ENCODE assay signal across 17 cellular contexts in the genomic region with DNA sequence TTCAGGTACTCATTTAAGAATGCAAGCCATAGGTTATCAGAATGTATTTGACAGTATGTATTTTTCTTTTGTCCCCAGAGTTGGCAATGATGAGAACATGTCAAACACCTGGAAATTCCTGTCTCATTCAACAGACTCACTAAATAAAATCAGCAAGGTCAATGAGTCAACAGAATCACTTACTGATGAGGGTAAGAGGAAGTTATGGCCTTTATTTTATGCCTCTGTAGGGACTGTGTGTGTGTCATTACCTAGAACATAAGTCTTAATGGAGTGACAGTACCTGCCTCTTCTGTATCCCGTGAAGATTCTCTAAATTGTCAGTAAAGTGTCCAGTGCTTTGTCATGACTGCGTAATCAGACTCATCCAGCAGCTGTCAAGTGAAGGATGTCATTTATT.
DNase-seq lines count a peak whose midpoint lies in the region; ATAC-seq and TF ChIP-seq lines count a peak whose summit lies in the region.
"Had no signal": no experiment of that assay in that cellular context is flagged by ENCODE, and none has a peak within 500 bp of the region (broad histone marks: within the 10 kb centered on the region; RNA-seq: fewer than 3 reads in every experiment).

No MANE protein-coding gene starts in this region.

- TF ChIP-seq POLR2A in gastroesophageal sphincter (IDR thresholded peaks at IDR 0.05) = no peak

- no peak overlapping the region for H3K27ac ChIP-seq in mammary epithelial cell (ENCODE audit: insufficient read depth, low read depth, low read length)
- peak overlapping the region; percentile 84 for H3K27ac ChIP-seq in Karpas-422 (ENCODE audit: low read length)
- H3K27ac ChIP-seq in gastroesophageal sphincter = peak overlapping the region in 2 of 4 donors; percentile 6 to 34

- H3K9ac ChIP-seq in mammary epithelial cell (ENCODE audit: insufficient read depth, low read length) = no peak overlapping the region
- peak overlapping the region; percentile 21; the same call in 1 of the 2 replicates for H3K9ac ChIP-seq in Karpas-422 (ENCODE audit: low read length)

- no peaks in the 10 kb centered on the region for H3K9me3 Mint-ChIP-seq in MCF 10A (ENCODE audit: unreplicated experiment)
- H3K9me3 Mint-ChIP-seq in stimulated activated naive B cell treated with anti-CD40 and anti-IgM and Interleukin-4, amounts not matched to agents 10 μg/mL and 1 μg/mL and 100 μg/mL, for 72 hours = no peaks in the 10 kb centered on the region
- H3K9me3 Mint-ChIP-seq: HFFc6 had no signal

- WGBS in mammary epithelial cell (ENCODE audit: low coverage, missing lambda C conversion rate) = 100% methylated on average over 2 of the region's 2 CpGs
- 94 to 100% methylated on average over 1 to 2 of the region's 2 CpGs for WGBS in gastroesophageal sphincter (ENCODE audit: low coverage in 1 of 2), 2 donors

- H3K9me2 ChIP-seq in Karpas-422 (replicated peaks; ENCODE audit: insufficient read depth, low read length) = no peaks in the 10 kb centered on the region

- H3K27ac Mint-ChIP-seq in MCF 10A (ENCODE audit: low read depth, unreplicated experiment) = peak overlapping the region; percentile 14
- peak overlapping the region; percentile 85 for H3K27ac Mint-ChIP-seq in stimulated activated naive B cell treated with anti-CD40 and anti-IgM and Interleukin-4, amounts not matched to agents 10 μg/mL and 1 μg/mL and 100 μg/mL, for 72 hours
- H3K27ac Mint-ChIP-seq: HFFc6 had no signal

- peaks cover 2% of the 10 kb centered on the region for H3K4me1 Mint-ChIP-seq in MCF 10A (ENCODE audit: insufficient read depth, unreplicated experiment)
- peaks cover 22 to 32% of the 10 kb centered on the region in 2 donors for H3K4me1 Mint-ChIP-seq in stimulated activated naive B cell treated with anti-CD40 and anti-IgM and Interleukin-4, amounts not matched to agents 10 μg/mL and 1 μg/mL and 100 μg/mL, for 72 hours

- intact Hi-C loops in MCF 10A (cut with micrococcal nuclease) (loop anchor here (10.0 kb wide), 1 partner anchor 412 kb away; no protein-coding TSS in a partner anchor), mammary epithelial cell (cut with micrococcal nuclease) (no loop called here)

- TF ChIP-seq EP300 in gastroesophageal sphincter (IDR thresholded peaks at IDR 0.05) = no peak

- ATAC-seq in esophagus mucosa (peak; percentile 64), gastroesophageal sphincter (no peak), HG03442 (IDR thresholded peaks at IDR 0.05; ENCODE audit: unreplicated experiment) (no peak)
- no peak for ATAC-seq in stimulated activated naive B cell treated with anti-CD40 and anti-IgM and Interleukin-4, amounts not matched to agents 10 μg/mL and 1 μg/mL and 100 μg/mL, for 72 hours (replicated peaks)

- no peaks in the 10 kb centered on the region for H3K9me3 ChIP-seq in mammary epithelial cell (replicated peaks; ENCODE audit: insufficient read depth, low read length)
- H3K9me3 ChIP-seq in Karpas-422 (ENCODE audit: low read length) = no peaks in the 10 kb centered on the region
- no peaks in the 10 kb centered on the region for H3K9me3 ChIP-seq in gastroesophageal sphincter

- H3K27me3 ChIP-seq in mammary epithelial cell (ENCODE audit: insufficient read depth, low read length) (no peaks in the 10 kb centered on the region), Karpas-422 (ENCODE audit: low read length) (no peaks in the 10 kb centered on the region), gastroesophageal sphincter (no peaks in the 10 kb centered on the region)

- H3K27me3 Mint-ChIP-seq in MCF 10A (ENCODE audit: insufficient read depth, unreplicated experiment) = no peaks in the 10 kb centered on the region
- H3K27me3 Mint-ChIP-seq in stimulated activated naive B cell treated with anti-CD40 and anti-IgM and Interleukin-4, amounts not matched to agents 10 μg/mL and 1 μg/mL and 100 μg/mL, for 72 hours = no peaks in the 10 kb centered on the region

- H3K4me1 ChIP-seq in mammary epithelial cell (ENCODE audit: insufficient read depth, low read length) (no peaks in the 10 kb centered on the region), Karpas-422 (ENCODE audit: low read length) (peaks cover 42% of the 10 kb centered on the region), gastroesophageal sphincter (peaks cover 0 to under 1% (median 0%) of the 10 kb centered on the region in 3 donors)

- DNase-seq in MCF 10A (ENCODE audit: unreplicated experiment) (no peak), mammary epithelial cell (no peak), Karpas-422 (no peak), CD1c-positive myeloid dendritic cell (ENCODE audit: extremely low spot score) (no peak)
- DNase-seq in stimulated activated naive B cell treated with anti-CD40 and anti-IgM and Interleukin-4, amounts not matched to agents 10 μg/mL and 1 μg/mL and 100 μg/mL, for 72 hours = no peak
- DNase-seq: activated CD8-positive, alpha-beta memory T cell treated with anti-CD3 and anti-CD28 coated beads, Interleukin-2, amount 50 U/mL, for 48 hours; amniotic stem cell; effector CD4-positive, alpha-beta T cell; HFFc6; hypothalamus; kidney glomerular epithelial cell; NCI-H1417 treated with DMSO at 0.1 percent for 48 hours; NK-92 treated with Interleukin-12 subunit alpha and Interleukin-12 subunit beta, amount 100 ng/mL, for 24 hours; retina had no signal

- H3K79me2 ChIP-seq in mammary epithelial cell (ENCODE audit: insufficient read depth, low read length) (no peaks in the 10 kb centered on the region), Karpas-422 (ENCODE audit: low read length) (peaks cover 27% of the 10 kb centered on the region)

- no peak overlapping the region for H3K4me3 Mint-ChIP-seq in MCF 10A (ENCODE audit: unreplicated experiment)
- no peak overlapping the region for H3K4me3 Mint-ChIP-seq in stimulated activated naive B cell treated with anti-CD40 and anti-IgM and Interleukin-4, amounts not matched to agents 10 μg/mL and 1 μg/mL and 100 μg/mL, for 72 hours
- H3K4me3 Mint-ChIP-seq: HFFc6 had no signal

- dilution Hi-C loops in mammary epithelial cell (cut with HindIII; ENCODE audit: low sequenced_read_pairs) = no loop called here

- POLR2A ChIA-PET in MCF 10A (lab: Yijun Ruan, JAX) = no interaction called here

- H3K4me2 ChIP-seq in mammary epithelial cell (ENCODE audit: insufficient read depth, low read depth, low read length) (no peak overlapping the region), Karpas-422 (ENCODE audit: low read depth, low read length, poor library complexity, severe bottlenecking) (no peak overlapping the region)

- H3K4me3 ChIP-seq in mammary epithelial cell (replicated peaks in 1 of 3; ENCODE audit: insufficient read depth in 1 of 3, low read depth in 2 of 3, low read length in 3 of 3) (no peak overlapping the region), Karpas-422 (ENCODE audit: low read length) (no peak overlapping the region), gastroesophageal sphincter (no peak overlapping the region)

- BruUV-seq in MCF 10A (replicated peaks; lab: Mats Ljungman, UMichigan) (no TSS peak), mammary epithelial cell (replicated peaks; lab: Mats Ljungman, UMichigan) (no TSS peak)

- in situ Hi-C loops in mammary epithelial cell (cut with MboI; ENCODE audit: low sequenced_read_pairs in 2 of 2) = no loop called here

- H4K20me1 ChIP-seq in mammary epithelial cell (ENCODE audit: insufficient read depth, low read length) = no peaks in the 10 kb centered on the region
- no peaks in the 10 kb centered on the region for H4K20me1 ChIP-seq in Karpas-422 (ENCODE audit: insufficient read depth, low read depth, low read length)

- CTCF ChIA-PET in MCF 10A (lab: Yijun Ruan, JAX) = no interaction called here
- CTCF ChIA-PET in mammary epithelial cell (lab: Charles Lee; ENCODE audit: low non-redundant PET) = no interaction called here

- TF ChIP-seq CTCF in MCF 10A (IDR thresholded peaks at IDR 0.05; ENCODE audit: unreplicated experiment) (no peak), mammary epithelial cell (conservative IDR thresholded peaks at IDR 0.05 in 1 of 2, IDR thresholded peaks at IDR 0.05 in 1 of 2; ENCODE audit: extremely low read depth in 1 of 2, insufficient read depth in 1 of 2, low read depth in 1 of 2, low read length in 2 of 2) (no peak), gastroesophageal sphincter (IDR thresholded peaks at IDR 0.05) (no peak)

- H2AFZ ChIP-seq in mammary epithelial cell (ENCODE audit: low read depth, low read length) = no peak overlapping the region
- H2AFZ ChIP-seq in Karpas-422 (ENCODE audit: low read length) = no peak overlapping the region

- peaks cover 91% of the 10 kb centered on the region for H3K36me3 Mint-ChIP-seq in MCF 10A (ENCODE audit: insufficient read depth, unreplicated experiment)
- H3K36me3 Mint-ChIP-seq in stimulated activated naive B cell treated with anti-CD40 and anti-IgM and Interleukin-4, amounts not matched to agents 10 μg/mL and 1 μg/mL and 100 μg/mL, for 72 hours = peaks cover 47 to 63% of the 10 kb centered on the region in 2 donors

- H3K36me3 ChIP-seq in mammary epithelial cell (ENCODE audit: insufficient read depth, low read length) = peaks cover 9% of the 10 kb centered on the region
- H3K36me3 ChIP-seq in Karpas-422 (ENCODE audit: insufficient read depth, low read length) = peaks cover 66% of the 10 kb centered on the region
- H3K36me3 ChIP-seq in gastroesophageal sphincter = peaks cover 12 to 100% of the 10 kb centered on the region in 2 donors
